ENCODE assay signal across 10 cellular contexts in genomic region chr6:34340394-34340793, GRCh38.
"Had no signal": no experiment of that assay in that cellular context is flagged by ENCODE, and none has a peak within 500 bp of the region (broad histone marks: within the 10 kb centered on the region; RNA-seq: fewer than 3 reads in every experiment).

No MANE protein-coding gene starts in this region.

- H3K4me3 ChIP-seq: ascending aorta, neural progenitor cell, pancreas had no signal

- DNase-seq: activated CD4-positive, alpha-beta memory T cell treated with anti-CD3 and anti-CD28 coated beads, Interleukin-2, amount 10 ng/mL, durations not matched to agents 7 days and 5 days; activated naive CD8-positive, alpha-beta T cell treated with anti-CD3 and anti-CD28 coated beads, Interleukin-2, amount 50 U/mL, for 24 hours; activated T-cell treated with anti-CD3 and anti-CD28 coated beads, Interleukin-2, amount 50 U/mL, for 48 hours; kidney; pancreas; small intestine; substantia nigra had no signal

- H2AFZ ChIP-seq: neural progenitor cell had no signal

- FAIRE-seq: colon, kidney, pancreas, small intestine had no signal

- H3K9ac ChIP-seq: neural progenitor cell had no signal

- H3K27ac ChIP-seq: neural progenitor cell, pancreas had no signal

- ATAC-seq: activated naive CD8-positive, alpha-beta T cell treated with anti-CD3 and anti-CD28 coated beads, Interleukin-2, amount 50 U/mL, for 24 hours had no signal

- H3K27me3 Mint-ChIP-seq: activated CD4-positive, alpha-beta memory T cell treated with anti-CD3 and anti-CD28 coated beads, Interleukin-2, amount 10 ng/mL, durations not matched to agents 7 days and 5 days; activated naive CD8-positive, alpha-beta T cell treated with anti-CD3 and anti-CD28 coated beads, Interleukin-2, amount 50 U/mL, for 24 hours had no signal

- H3K4me3 Mint-ChIP-seq: activated CD4-positive, alpha-beta memory T cell treated with anti-CD3 and anti-CD28 coated beads, Interleukin-2, amount 10 ng/mL, durations not matched to agents 7 days and 5 days; activated naive CD8-positive, alpha-beta T cell treated with anti-CD3 and anti-CD28 coated beads, Interleukin-2, amount 50 U/mL, for 24 hours; neural progenitor cell had no signal

- H3K4me1 ChIP-seq: neural progenitor cell had no signal

- H3K36me3 ChIP-seq: ascending aorta, neural progenitor cell, pancreas had no signal

- H3K9me3 Mint-ChIP-seq: activated CD4-positive, alpha-beta memory T cell treated with anti-CD3 and anti-CD28 coated beads, Interleukin-2, amount 10 ng/mL, durations not matched to agents 7 days and 5 days; activated naive CD8-positive, alpha-beta T cell treated with anti-CD3 and anti-CD28 coated beads, Interleukin-2, amount 50 U/mL, for 24 hours; neural progenitor cell had no signal

- H3K27me3 ChIP-seq: ascending aorta, neural progenitor cell, pancreas had no signal

- H3K27ac Mint-ChIP-seq: activated CD4-positive, alpha-beta memory T cell treated with anti-CD3 and anti-CD28 coated beads, Interleukin-2, amount 10 ng/mL, durations not matched to agents 7 days and 5 days; activated naive CD8-positive, alpha-beta T cell treated with anti-CD3 and anti-CD28 coated beads, Interleukin-2, amount 50 U/mL, for 24 hours; neural progenitor cell had no signal

- H3K4me2 ChIP-seq: neural progenitor cell had no signal

- H3K9me3 ChIP-seq: ascending aorta, pancreas had no signal
